1 cellular context compared by ENCODE assay signal in the genomic region with DNA sequence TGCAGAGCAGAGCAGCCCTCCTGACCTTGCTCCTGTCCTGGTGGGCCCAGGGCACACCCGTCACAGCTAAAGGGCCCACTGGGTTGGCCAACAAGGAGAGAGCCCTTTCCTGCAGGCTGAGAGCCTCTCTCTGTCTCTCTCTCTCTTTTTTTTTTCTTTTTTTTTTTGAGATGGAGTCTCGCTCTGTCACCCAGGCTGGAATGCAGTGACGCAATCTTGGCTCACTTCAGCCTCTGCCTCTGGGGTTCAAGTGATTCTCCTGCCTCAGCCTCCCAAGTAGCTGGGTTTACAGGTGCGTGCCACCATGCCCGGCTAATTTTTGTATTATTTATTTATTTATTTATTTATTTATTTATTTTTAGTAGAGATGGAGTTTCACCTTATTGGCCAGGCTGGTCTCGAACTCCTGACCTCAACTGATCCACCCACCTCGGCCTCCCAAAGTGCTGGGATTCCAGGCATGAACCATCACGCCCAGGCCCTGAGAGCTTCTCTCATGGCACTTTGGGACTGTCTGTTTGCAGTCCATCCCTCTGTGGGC. TPM values are rescaled to one million over a fixed set of nuclear protein-coding genes. Genes with fewer than 3 reads are reported as not detected.
"Had no signal": no experiment of that assay in that cellular context is flagged by ENCODE, and none has a peak within 500 bp of the region (broad histone marks: within the 10 kb centered on the region; RNA-seq: fewer than 3 reads in every experiment).

No MANE protein-coding gene starts in this region.

RNA-seq across cellular contexts. Expression of a gene that starts 23.6 kb away (rescaled TPM):
- polyA plus RNA-seq: adrenal gland had no signal
